Comparison of ENCODE assay signal across 8 cellular contexts in the genomic region with DNA sequence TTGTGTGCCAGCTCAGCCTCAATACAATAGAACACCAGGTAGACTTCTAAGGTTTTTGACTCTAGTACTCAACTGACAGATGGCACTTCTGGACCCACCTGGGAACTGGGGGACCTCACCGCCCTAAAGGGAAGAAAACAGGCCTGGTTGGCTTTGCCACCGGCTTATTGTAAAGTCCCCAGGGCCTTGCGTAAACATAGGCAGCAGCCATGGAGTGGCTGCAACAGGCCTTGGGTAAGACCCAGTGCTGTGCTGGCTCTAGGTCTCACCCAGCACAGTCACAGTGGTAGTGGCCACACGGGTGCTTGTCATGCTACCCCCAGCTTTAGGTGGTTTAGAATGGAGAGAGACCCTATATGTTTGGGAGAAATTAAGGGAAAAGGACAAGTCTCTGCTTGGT.
"Had no signal": no experiment of that assay in that cellular context is flagged by ENCODE, and none has a peak within 500 bp of the region (broad histone marks: within the 10 kb centered on the region; RNA-seq: fewer than 3 reads in every experiment).

No MANE protein-coding gene starts in this region.

- ATAC-seq: GM12878 had no signal

- FAIRE-seq: G401.6, GM12878, GM12891, GM12892, GM18507, GM19239 had no signal

- DNase-seq: GDM1, GF-D8 had no signal

- H3K4me3 ChIP-seq: GM12878 had no signal
